8 cellular contexts compared by ENCODE assay signal in the genomic region with DNA sequence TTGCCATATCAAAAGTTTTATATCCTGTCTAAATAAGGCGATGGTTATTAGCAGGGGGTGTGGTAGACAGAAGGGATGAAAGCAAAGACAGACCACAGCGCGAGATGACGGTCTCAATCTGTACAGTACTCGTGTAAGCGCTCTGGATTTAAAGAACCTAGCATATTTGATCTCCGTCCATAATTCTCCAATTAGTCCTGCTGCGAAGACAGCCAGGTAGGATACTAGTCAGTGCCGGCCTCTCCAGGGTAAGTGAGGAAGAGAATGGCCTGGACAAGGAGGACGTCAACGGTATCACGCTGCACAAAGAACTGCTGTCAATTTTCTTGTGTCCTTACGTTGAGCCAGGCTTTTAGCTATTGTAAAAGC. TPM values are rescaled to one million over a fixed set of nuclear protein-coding genes. Genes with fewer than 3 reads are reported as not detected.
A peak's percentile ranks its signal among the peaks of the same experiment; 100 is the strongest.
DNase-seq lines count a peak whose midpoint lies in the region; ATAC-seq and TF ChIP-seq lines count a peak whose summit lies in the region.

No MANE protein-coding gene starts in this region.

- no peak overlapping the region for H3K27ac Mint-ChIP-seq in activated CD4-positive, alpha-beta memory T cell treated with anti-CD3 and anti-CD28 coated beads for 36 hours
- H3K27ac Mint-ChIP-seq in immature natural killer cell, result no peak overlapping the region

- peak; percentile 25 for ATAC-seq in GM18907 (IDR thresholded peaks at IDR 0.05; ENCODE audit: unreplicated experiment)

- H3K9me3 ChIP-seq in HUES6 (ENCODE audit: control insufficient read depth, insufficient read depth, low read depth, low read length) (no peaks in the 10 kb centered on the region), tibial nerve (no peaks in the 10 kb centered on the region)

- no peak for TF ChIP-seq POLR2A in tibial nerve (IDR thresholded peaks at IDR 0.05)

- H3K4me3 ChIP-seq in HUES6 (ENCODE audit: low read depth, low read length), result peak overlapping the region; percentile 97
- peak overlapping the region; percentile 62 to 80 (median 73) for H3K4me3 ChIP-seq in tibial nerve

- H3K27ac ChIP-seq in HUES6 (ENCODE audit: low read depth, low read length) (peak overlapping the region; percentile 87), tibial nerve (peak overlapping the region in 1 of 4 donors; percentile 88)

- H3K36me3 ChIP-seq in HUES6 (ENCODE audit: control insufficient read depth, insufficient read depth, low read length) (peaks cover 29% of the 10 kb centered on the region), tibial nerve (no peaks in the 10 kb centered on the region)

- no peak for TF ChIP-seq CTCF in tibial nerve (IDR thresholded peaks at IDR 0.05)

- peak; percentile 2 for DNase-seq in COLO668 (lab: John Stamatoyannopoulos, UW; ENCODE audit: unreplicated experiment)
- DNase-seq in activated CD4-positive, alpha-beta memory T cell treated with anti-CD3 and anti-CD28 coated beads for 36 hours, result peak; percentile 35
- DNase-seq in immature natural killer cell, result peak in 2 of 3 donors; percentile 3 to 5
- DNase-seq in tibial nerve (ENCODE audit: low spot score in 2 of 2), result no peak
- DNase-seq in COLO829 (ENCODE audit: low spot score), result no peak
- no peak for DNase-seq in activated CD4-positive, CD25-positive, alpha-beta regulatory T cell (lab: John Stamatoyannopoulos, UW)

- H3K4me3 Mint-ChIP-seq in activated CD4-positive, alpha-beta memory T cell treated with anti-CD3 and anti-CD28 coated beads for 36 hours, result no peak overlapping the region
- H3K4me3 Mint-ChIP-seq in immature natural killer cell, result no peak overlapping the region

- CTCF ChIA-PET in activated CD4-positive, alpha-beta memory T cell treated with anti-CD3 and anti-CD28 coated beads for 36 hours (lab: Charles Lee), result interaction anchor here (1.9 kb wide), 1 partner anchor 145 kb away, joined by 8 read pairs; a partner anchor contains a TSS

- H3K36me3 Mint-ChIP-seq in activated CD4-positive, alpha-beta memory T cell treated with anti-CD3 and anti-CD28 coated beads for 36 hours, result peaks cover 11% of the 10 kb centered on the region
- no peaks in the 10 kb centered on the region for H3K36me3 Mint-ChIP-seq in immature natural killer cell

- H3K4me1 ChIP-seq in HUES6 (ENCODE audit: control insufficient read depth, insufficient read depth, low read length) (peaks cover 12% of the 10 kb centered on the region), tibial nerve (peaks cover 0 to 17% (median 0%) of the 10 kb centered on the region in 4 donors)

- no peaks in the 10 kb centered on the region for H3K27me3 ChIP-seq in HUES6 (ENCODE audit: control insufficient read depth, insufficient read depth, low read length)
- no peaks in the 10 kb centered on the region for H3K27me3 ChIP-seq in tibial nerve

- 3% methylated on average over 13 of the region's 13 CpGs for WGBS in tibial nerve, 2 donors

- H3K4me1 Mint-ChIP-seq in activated CD4-positive, alpha-beta memory T cell treated with anti-CD3 and anti-CD28 coated beads for 36 hours (ENCODE audit: low read depth), result no peaks in the 10 kb centered on the region
- H3K4me1 Mint-ChIP-seq in immature natural killer cell, result no peaks in the 10 kb centered on the region

- POLR2A ChIA-PET in activated CD4-positive, alpha-beta memory T cell treated with anti-CD3 and anti-CD28 coated beads for 36 hours (lab: Charles Lee), result interaction anchor here (1.3 to 2.3 kb wide), 3 partner anchors 128 to 237 kb away, joined by 5 to 14 read pairs (median 7); no protein-coding TSS in a partner anchor

- intact Hi-C loops in activated CD4-positive, alpha-beta memory T cell treated with anti-CD3 and anti-CD28 coated beads for 36 hours (cut with micrococcal nuclease), result loop anchor here (1.0 to 5.0 kb wide), 2 partner anchors 81 to 298 kb away; no protein-coding TSS in a partner anchor

- no peak for TF ChIP-seq EP300 in tibial nerve (IDR thresholded peaks at IDR 0.05)

- peak overlapping the region; percentile 95 for H3K9ac ChIP-seq in HUES6 (ENCODE audit: low read length)

- no peaks in the 10 kb centered on the region for H3K9me3 Mint-ChIP-seq in activated CD4-positive, alpha-beta memory T cell treated with anti-CD3 and anti-CD28 coated beads for 36 hours
- H3K9me3 Mint-ChIP-seq in immature natural killer cell, result no peaks in the 10 kb centered on the region

- H3K27me3 Mint-ChIP-seq in activated CD4-positive, alpha-beta memory T cell treated with anti-CD3 and anti-CD28 coated beads for 36 hours, result no peaks in the 10 kb centered on the region
- H3K27me3 Mint-ChIP-seq in immature natural killer cell (ENCODE audit: low read depth in 3 of 3), result no peaks in the 10 kb centered on the region

RNA-seq across cellular contexts. Expression of a gene that starts 0.7 kb away (rescaled TPM):
- 10 to 100 TPM; 37.4 to 37.8 TPM for total RNA-seq in activated CD4-positive, alpha-beta memory T cell treated with anti-CD3 and anti-CD28 coated beads for 36 hours
- polyA plus RNA-seq in immature natural killer cell, result 1 to 10 TPM in 1 of 3 donors, under 1 TPM in 2; 0.67 to 1.0 (median 0.77) TPM
- under 1 TPM in 1 of 4 donors, not detected in 3; 0.87 TPM for total RNA-seq in tibial nerve

Comparison
In these comparisons a context has a peak if more than half of its experiments do, and no peak if none do; other contexts are left out.
1. DNase-seq: peak in COLO668 (single experiment), activated CD4-positive, alpha-beta memory T cell treated with anti-CD3 and anti-CD28 coated beads for 36 hours (single experiment) and immature natural killer cell (2 of 3); none in tibial nerve (0 of 2), COLO829 (single experiment) and activated CD4-positive, CD25-positive, alpha-beta regulatory T cell (0 of 4).
2. RNA of a gene that starts 0.7 kb away (total RNA-seq): 37.4 to 37.8 TPM in activated CD4-positive, alpha-beta memory T cell treated with anti-CD3 and anti-CD28 coated beads for 36 hours; 0.87 TPM in tibial nerve; every median in the first group is over 10 times any median in the second.